29 cellular contexts compared by ENCODE assay signal in genomic region chr17:14724770-14725169, GRCh38.
"Had no signal": no experiment of that assay in that cellular context is flagged by ENCODE, and none has a peak within 500 bp of the region (broad histone marks: within the 10 kb centered on the region; RNA-seq: fewer than 3 reads in every experiment).

No MANE protein-coding gene starts in this region.

- H3K36me3 Mint-ChIP-seq: stimulated activated effector memory CD8-positive, alpha-beta T cell treated with anti-CD3 and anti-CD28 coated beads, Interleukin-12 subunit alpha, Interleukin-12 subunit beta, amount 100 ng/mL, for 72 hours; stimulated activated memory B cell treated with anti-CD40 and anti-IgM and Interleukin-4, amounts not matched to agents 10 μg/mL and 1 μg/mL and 100 μg/mL, for 72 hours; stimulated activated naive B cell treated with anti-CD40 and anti-IgM and Interleukin-4, amounts not matched to agents 10 μg/mL and 1 μg/mL and 100 μg/mL, for 72 hours; type B pancreatic cell had no signal

- ATAC-seq: stimulated activated effector memory CD8-positive, alpha-beta T cell treated with anti-CD3 and anti-CD28 coated beads, Interleukin-12 subunit alpha, Interleukin-12 subunit beta, amount 100 ng/mL, for 72 hours; stimulated activated memory B cell treated with anti-CD40 and anti-IgM and Interleukin-4, amounts not matched to agents 10 μg/mL and 1 μg/mL and 100 μg/mL, for 72 hours; stimulated activated naive B cell treated with anti-CD40 and anti-IgM and Interleukin-4, amounts not matched to agents 10 μg/mL and 1 μg/mL and 100 μg/mL, for 72 hours; stimulated activated naive CD8-positive, alpha-beta T cell treated with anti-CD3 and anti-CD28 coated beads, Interleukin-15, amount 100 ng/mL, for 72 hours; stimulated activated naive CD8-positive, alpha-beta T cell treated with anti-CD3 and anti-CD28 coated beads, Interleukin-15, Interleukin-2, amounts not matched to agents 100 U/mL and 50 U/mL, for 24 hours; upper lobe of right lung had no signal

- H3K27me3 ChIP-seq: stomach, suprapubic skin, testis, thyroid gland, tibial artery, tibial nerve, transverse colon, upper lobe of left lung, upper lobe of right lung, uterus, vagina had no signal

- H3K36me3 ChIP-seq: stomach, suprapubic skin, thoracic aorta, thyroid gland, tibial artery, tibial nerve, transverse colon, upper lobe of left lung, upper lobe of right lung, uterus, vagina had no signal

- H3K9me3 Mint-ChIP-seq: stimulated activated naive CD8-positive, alpha-beta T cell treated with anti-CD3 and anti-CD28 coated beads, Interleukin-15, Interleukin-2, amounts not matched to agents 100 ng/mL and 50 ng/mL, for 24 hours; type B pancreatic cell had no signal

- DNase-seq: stimulated activated CD4-positive, alpha-beta T cell treated with anti-CD3 and anti-CD28 coated beads, Interleukin-2, amount 100 ng/mL, for 48 hours; stimulated activated CD4-positive, alpha-beta T cell treated with anti-CD3 and anti-CD28 coated beads, Interleukin-4, amount 100 ng/mL, for 1 hour; stimulated activated CD4-positive, alpha-beta T cell treated with anti-CD3 and anti-CD28 coated beads, Interleukin-4, amount 100 ng/mL, for 24 hours; stimulated activated CD4-positive, alpha-beta T cell treated with anti-CD3 and anti-CD28 coated beads, Interleukin-4, amount 100 ng/mL, for 4 hours; stimulated activated CD8-positive, alpha-beta memory T cell treated with anti-CD3 and anti-CD28 coated beads, Interleukin-4, amount 100 ng/mL, for 48 hours; stimulated activated naive B cell treated with anti-CD40 and anti-IgM and Interleukin-4, amounts not matched to agents 10 μg/mL and 1 μg/mL and 100 μg/mL, for 72 hours; stimulated activated naive CD4-positive, alpha-beta T cell; stimulated activated naive CD4-positive, alpha-beta T cell treated with Interleukin-2 at 50 U/mL for 16 hours; stimulated activated naive CD8-positive, alpha-beta T cell treated with anti-CD3 and anti-CD28 coated beads, Interleukin-15, amount 100 ng/mL, for 72 hours; stimulated activated naive CD8-positive, alpha-beta T cell treated with anti-CD3 and anti-CD28 coated beads, Interleukin-15, Interleukin-2, amounts not matched to agents 100 U/mL and 50 U/mL, for 24 hours; stomach; substantia nigra; testis; thyroid gland; tibial artery; transverse colon; trophoblast cell; upper lobe of left lung; upper lobe of right lung; uterus had no signal

- H3K4me1 ChIP-seq: stomach, suprapubic skin, testis, thyroid gland, tibial artery, tibial nerve, transverse colon, upper lobe of left lung, upper lobe of right lung, uterus, vagina had no signal

- H3K4me3 ChIP-seq: stomach, suprapubic skin, testis, thoracic aorta, thyroid gland, tibial artery, tibial nerve, transverse colon, upper lobe of left lung, upper lobe of right lung, uterus, vagina had no signal

- H3K27ac Mint-ChIP-seq: stimulated activated effector memory CD8-positive, alpha-beta T cell treated with anti-CD3 and anti-CD28 coated beads, Interleukin-12 subunit alpha, Interleukin-12 subunit beta, amount 100 ng/mL, for 72 hours; stimulated activated memory B cell treated with anti-CD40 and anti-IgM and Interleukin-4, amounts not matched to agents 10 μg/mL and 1 μg/mL and 100 μg/mL, for 72 hours; stimulated activated naive B cell treated with anti-CD40 and anti-IgM and Interleukin-4, amounts not matched to agents 10 μg/mL and 1 μg/mL and 100 μg/mL, for 72 hours; stimulated activated naive CD8-positive, alpha-beta T cell treated with anti-CD3 and anti-CD28 coated beads, Interleukin-15, amount 100 ng/mL, for 72 hours; stimulated activated naive CD8-positive, alpha-beta T cell treated with anti-CD3 and anti-CD28 coated beads, Interleukin-15, Interleukin-2, amounts not matched to agents 100 ng/mL and 50 ng/mL, for 24 hours; type B pancreatic cell had no signal

- H3K27ac ChIP-seq: stomach, suprapubic skin, testis, thoracic aorta, thyroid gland, tibial artery, tibial nerve, transverse colon, upper lobe of left lung, upper lobe of right lung, uterus, vagina had no signal

- H3K4me1 Mint-ChIP-seq: stimulated activated effector memory CD8-positive, alpha-beta T cell treated with anti-CD3 and anti-CD28 coated beads, Interleukin-12 subunit alpha, Interleukin-12 subunit beta, amount 100 ng/mL, for 72 hours; stimulated activated memory B cell treated with anti-CD40 and anti-IgM and Interleukin-4, amounts not matched to agents 10 μg/mL and 1 μg/mL and 100 μg/mL, for 72 hours; stimulated activated naive B cell treated with anti-CD40 and anti-IgM and Interleukin-4, amounts not matched to agents 10 μg/mL and 1 μg/mL and 100 μg/mL, for 72 hours; stimulated activated naive CD8-positive, alpha-beta T cell treated with anti-CD3 and anti-CD28 coated beads, Interleukin-15, amount 100 ng/mL, for 72 hours had no signal

- H3K9me3 ChIP-seq: stomach, suprapubic skin, testis, thoracic aorta, thyroid gland, tibial artery, upper lobe of left lung, upper lobe of right lung, uterus, vagina had no signal

- H3K4me3 Mint-ChIP-seq: stimulated activated effector memory CD8-positive, alpha-beta T cell treated with anti-CD3 and anti-CD28 coated beads, Interleukin-12 subunit alpha, Interleukin-12 subunit beta, amount 100 ng/mL, for 72 hours; stimulated activated memory B cell treated with anti-CD40 and anti-IgM and Interleukin-4, amounts not matched to agents 10 μg/mL and 1 μg/mL and 100 μg/mL, for 72 hours; stimulated activated naive B cell treated with anti-CD40 and anti-IgM and Interleukin-4, amounts not matched to agents 10 μg/mL and 1 μg/mL and 100 μg/mL, for 72 hours; stimulated activated naive CD8-positive, alpha-beta T cell treated with anti-CD3 and anti-CD28 coated beads, Interleukin-15, amount 100 ng/mL, for 72 hours; stimulated activated naive CD8-positive, alpha-beta T cell treated with anti-CD3 and anti-CD28 coated beads, Interleukin-15, Interleukin-2, amounts not matched to agents 100 ng/mL and 50 ng/mL, for 24 hours; type B pancreatic cell had no signal

- H3K27me3 Mint-ChIP-seq: stimulated activated memory B cell treated with anti-CD40 and anti-IgM and Interleukin-4, amounts not matched to agents 10 μg/mL and 1 μg/mL and 100 μg/mL, for 72 hours; stimulated activated naive CD8-positive, alpha-beta T cell treated with anti-CD3 and anti-CD28 coated beads, Interleukin-15, amount 100 ng/mL, for 72 hours; stimulated activated naive CD8-positive, alpha-beta T cell treated with anti-CD3 and anti-CD28 coated beads, Interleukin-15, Interleukin-2, amounts not matched to agents 100 ng/mL and 50 ng/mL, for 24 hours; type B pancreatic cell had no signal

- FAIRE-seq: urothelium cell line had no signal
